ENCODE assay signal across 1 cellular context in genomic region chr10:47336387-47337134, GRCh38.
TF ChIP-seq lines count a peak whose summit lies in the region.

No MANE protein-coding gene starts in this region.

TF ChIP-seq in K562, 482 proteins besides CTCF, POLR2A, EP300 and RAD21 (continued from another document and continues in another):
- TF ChIP-seq FOXP4 (CRISPR knock-in tag; IDR thresholded peaks at IDR 0.05; ENCODE audit: borderline replicate concordance): no peak
- TF ChIP-seq NCOA1 (IDR thresholded peaks at IDR 0.05; ENCODE audit: low read depth): peak; percentile 51; the same call in 1 of the 2 replicates
- 0 out of 2 replicates have a peak, but pooled peaks have one; percentile 45 for TF ChIP-seq EZH2 (IDR thresholded peaks at IDR 0.05; ENCODE audit: borderline replicate concordance, low read depth, low read length)
- TF ChIP-seq MAFG (tag; conservative IDR thresholded peaks at IDR 0.05): 0 out of 2 replicates have a peak, but pooled peaks have one; percentile 8
- TF ChIP-seq KDM4B (IDR thresholded peaks at IDR 0.05; ENCODE audit: borderline replicate concordance in 2 of 2, low read depth in 1 of 2): no peak
- peak; percentile 71 for TF ChIP-seq ATF7 (IDR thresholded peaks at IDR 0.05)
- no peak for TF ChIP-seq EWSR1 (IDR thresholded peaks at IDR 0.05; ENCODE audit: borderline replicate concordance, low read depth, partially characterized antibody)
- TF ChIP-seq KDM2B (CRISPR knock-in tag; IDR thresholded peaks at IDR 0.05): no peak
- TF ChIP-seq NFE2L1 (tag; IDR thresholded peaks at IDR 0.05; ENCODE audit: borderline replicate concordance, low read depth): no peak
- TF ChIP-seq THRAP3 (IDR thresholded peaks at IDR 0.05; ENCODE audit: borderline replicate concordance): no peak
- peak; percentile 87 for TF ChIP-seq ARID1B (IDR thresholded peaks at IDR 0.05)
- TF ChIP-seq HNRNPUL1 (IDR thresholded peaks at IDR 0.05; ENCODE audit: low read length): no peak
- no peak for TF ChIP-seq NFIX (CRISPR knock-in tag; IDR thresholded peaks at IDR 0.05; ENCODE audit: low read depth)
- TF ChIP-seq CBFA2T3 (IDR thresholded peaks at IDR 0.05): peak; percentile 78
- TF ChIP-seq TRIM25 (IDR thresholded peaks at IDR 0.05; ENCODE audit: borderline replicate concordance): no peak
- peak; percentile 80 for TF ChIP-seq ZFP36 (IDR thresholded peaks at IDR 0.05; ENCODE audit: low read depth, low read length, partially characterized antibody)
- no peak for TF ChIP-seq HMGN3 (IDR thresholded peaks at IDR 0.05; ENCODE audit: borderline replicate concordance, extremely low read depth, insufficient read length, low read depth, low read length)
- no peak for TF ChIP-seq TCF7L2 (IDR thresholded peaks at IDR 0.05; ENCODE audit: low read depth, low read length)
- 0 out of 2 replicates have a peak, but pooled peaks have one; percentile 14 for TF ChIP-seq MAFK (IDR thresholded peaks at IDR 0.05; ENCODE audit: low read length)
- no peak for TF ChIP-seq ZNF79 (CRISPR knock-in tag; IDR thresholded peaks at IDR 0.05; ENCODE audit: low read depth)
- TF ChIP-seq NFATC3 (IDR thresholded peaks at IDR 0.05): peak; percentile 59; the same call in 1 of the 2 replicates
- peak; percentile 68 for TF ChIP-seq ZNF263 (CRISPR knock-in tag; IDR thresholded peaks at IDR 0.05; ENCODE audit: borderline replicate concordance)
- TF ChIP-seq MTA3 (IDR thresholded peaks at IDR 0.05; ENCODE audit: borderline replicate concordance): peak; percentile 68; the same call in 1 of the 2 replicates
- TF ChIP-seq TAL1 (IDR thresholded peaks at IDR 0.05): peak; percentile 60; the same call in 1 of the 2 replicates
- no peak for TF ChIP-seq ZBTB34 (CRISPR knock-in tag; IDR thresholded peaks at IDR 0.05)
- peak in 1 of 2 experiments; percentile 67; a peak in 2 of 4 replicates for TF ChIP-seq RCOR1 (IDR thresholded peaks at IDR 0.05; ENCODE audit: borderline replicate concordance in 1 of 2, low read depth in 2 of 2, low read length in 2 of 2)
- peak; percentile 41 for TF ChIP-seq MEIS2 (IDR thresholded peaks at IDR 0.05; ENCODE audit: partially characterized antibody)
- peak; percentile 45 for TF ChIP-seq ETV1 (tag; conservative IDR thresholded peaks at IDR 0.05; ENCODE audit: low read depth)
- TF ChIP-seq E2F5 (CRISPR knock-in tag; IDR thresholded peaks at IDR 0.05): no peak
- TF ChIP-seq ELF4 (CRISPR knock-in tag; IDR thresholded peaks at IDR 0.05): no peak
- TF ChIP-seq ZNF707 (CRISPR knock-in tag; conservative IDR thresholded peaks at IDR 0.05): no peak
- no peak for TF ChIP-seq DIDO1 (tag; IDR thresholded peaks at IDR 0.05; ENCODE audit: low read depth)
- no peak for TF ChIP-seq TRIM28 (IDR thresholded peaks at IDR 0.05)
- TF ChIP-seq ZBTB2 (IDR thresholded peaks at IDR 0.05): 0 out of 2 replicates have a peak, but pooled peaks have one; percentile 36
- peak; percentile 70 for TF ChIP-seq SMARCA4 (IDR thresholded peaks at IDR 0.05)
- no peak for TF ChIP-seq ZBTB43 (CRISPR knock-in tag; IDR thresholded peaks at IDR 0.05)
- TF ChIP-seq BMI1 (IDR thresholded peaks at IDR 0.05; ENCODE audit: low read length): no peak
- peak; percentile 74 for TF ChIP-seq CTBP1 (IDR thresholded peaks at IDR 0.05; ENCODE audit: borderline replicate concordance)
- TF ChIP-seq ZNF134 (CRISPR knock-in tag; conservative IDR thresholded peaks at IDR 0.05): no peak
- TF ChIP-seq ELK3 (CRISPR knock-in tag; IDR thresholded peaks at IDR 0.05): no peak
- TF ChIP-seq POLR2B (IDR thresholded peaks at IDR 0.05; ENCODE audit: low read depth, partially characterized antibody): no peak
- peak; percentile 76; the same call in 1 of the 2 replicates for TF ChIP-seq HDGF (IDR thresholded peaks at IDR 0.05)
- peak in 1 of 2 experiments; percentile 39 for TF ChIP-seq AFF1 (IDR thresholded peaks at IDR 0.05; ENCODE audit: low read depth in 1 of 2, partially characterized antibody in 2 of 2)
- peak; percentile 58 for TF ChIP-seq HDAC3 (IDR thresholded peaks at IDR 0.05; ENCODE audit: borderline replicate concordance, partially characterized antibody)
- TF ChIP-seq SMAD3 (CRISPR knock-in tag; conservative IDR thresholded peaks at IDR 0.05): 0 out of 2 replicates have a peak, but pooled peaks have one; percentile 51
- peak in 1 of 2 experiments; percentile 69; a peak in 1 of 4 replicates for TF ChIP-seq TBL1XR1 (IDR thresholded peaks at IDR 0.05; ENCODE audit: low read length in 2 of 2)
- no peak for TF ChIP-seq HNRNPL (IDR thresholded peaks at IDR 0.05; ENCODE audit: low read depth, low read length)
- TF ChIP-seq ZNF668 (CRISPR knock-in tag; IDR thresholded peaks at IDR 0.05): 0 out of 2 replicates have a peak, but pooled peaks have one; percentile 19
- no peak for TF ChIP-seq MLX (CRISPR knock-in tag; conservative IDR thresholded peaks at IDR 0.05)
- peak; percentile 93 for TF ChIP-seq NFRKB (IDR thresholded peaks at IDR 0.05; ENCODE audit: low read depth)
- peak; percentile 68; the same call in 1 of the 2 replicates for TF ChIP-seq SOX6 (IDR thresholded peaks at IDR 0.05)
- TF ChIP-seq EHMT2 (IDR thresholded peaks at IDR 0.05): peak; percentile 85
- TF ChIP-seq ELF1 (tag; IDR thresholded peaks at IDR 0.05): no peak; the same call in 1 of the 2 replicates
- no peak for TF ChIP-seq RBM22 (IDR thresholded peaks at IDR 0.05; ENCODE audit: low read depth, low read length, poor library complexity, severe bottlenecking)
- TF ChIP-seq SRSF3 (IDR thresholded peaks at IDR 0.05; ENCODE audit: insufficient read depth, low read length): no peak
